28 cellular contexts compared by ENCODE assay signal in genomic region chr19:4316940-4317339, GRCh38. TPM values are rescaled to one million over a fixed set of nuclear protein-coding genes. Genes with fewer than 3 reads are reported as not detected.
"Had no signal": no experiment of that assay in that cellular context is flagged by ENCODE, and none has a peak within 500 bp of the region (broad histone marks: within the 10 kb centered on the region; RNA-seq: fewer than 3 reads in every experiment).

No MANE protein-coding gene starts in this region.

- FAIRE-seq: endothelial cell of umbilical vein had no signal

- H3K27me3 ChIP-seq: ovary, suprapubic skin had no signal

- DNase-seq: effector CD4-positive, alpha-beta T cell; endodermal cell; gastrocnemius medialis; heart right ventricle; hypothalamus; islet precursor cell; mammary epithelial cell; natural killer cell; ovary; right cardiac atrium; stimulated activated CD4-positive, alpha-beta T cell treated with anti-CD3 and anti-CD28 coated beads, Interleukin-4, amount 100 ng/mL, for 1 hour; stimulated activated CD8-positive, alpha-beta memory T cell treated with anti-CD3 and anti-CD28 coated beads, Interleukin-4, amount 100 ng/mL, for 48 hours; stimulated activated naive CD8-positive, alpha-beta T cell treated with anti-CD3 and anti-CD28 coated beads, Interleukin-15, Interleukin-2, amounts not matched to agents 100 U/mL and 50 U/mL, for 24 hours; tibial artery had no signal

- H3K4me1 ChIP-seq: gastrocnemius medialis, tibial artery had no signal

- ATAC-seq: gastrocnemius medialis; heart right ventricle; left lobe of liver; natural killer cell; right cardiac atrium; stimulated activated effector memory CD8-positive, alpha-beta T cell treated with anti-CD3 and anti-CD28 coated beads, Interleukin-12 subunit alpha, Interleukin-12 subunit beta, amount 100 ng/mL, for 72 hours; stimulated activated naive CD8-positive, alpha-beta T cell treated with anti-CD3 and anti-CD28 coated beads, Interleukin-15, Interleukin-2, amounts not matched to agents 100 U/mL and 50 U/mL, for 24 hours had no signal

- H3K4me1 Mint-ChIP-seq: endodermal cell, natural killer cell, neural crest cell had no signal

- H3K36me3 ChIP-seq: gastrocnemius medialis, heart right ventricle, ovary, suprapubic skin, tibial artery had no signal

- H3K4me3 ChIP-seq: coronary artery, gastrocnemius medialis, heart right ventricle, ovary, smooth muscle cell, suprapubic skin, tibial artery had no signal

- H3K4me3 Mint-ChIP-seq: endodermal cell; natural killer cell; neural crest cell; stimulated activated effector memory CD8-positive, alpha-beta T cell treated with anti-CD3 and anti-CD28 coated beads, Interleukin-12 subunit alpha, Interleukin-12 subunit beta, amount 100 ng/mL, for 72 hours had no signal

- H3K4me2 ChIP-seq: smooth muscle cell had no signal

- H3K27ac Mint-ChIP-seq: endodermal cell; natural killer cell; stimulated activated effector memory CD8-positive, alpha-beta T cell treated with anti-CD3 and anti-CD28 coated beads, Interleukin-12 subunit alpha, Interleukin-12 subunit beta, amount 100 ng/mL, for 72 hours had no signal

- H3K27ac ChIP-seq: coronary artery, gastrocnemius medialis, heart right ventricle, ovary, suprapubic skin, tibial artery had no signal

- H3K9me3 ChIP-seq: gastrocnemius medialis, ovary, suprapubic skin had no signal

- H3K36me3 Mint-ChIP-seq: natural killer cell had no signal

RNA-seq across cellular contexts. Expression of gene FSD1, which starts 12.5 kb away (rescaled TPM):
- total RNA-seq: gastrocnemius medialis, posterior vena cava, right cardiac atrium, suprapubic skin, ureter had no signal
- polyA plus RNA-seq: right cardiac atrium had no signal

RNA-seq across cellular contexts. Expression of gene TMIGD2, which starts 14.8 kb away (rescaled TPM):
- total RNA-seq: dermis microvascular lymphatic vessel endothelial cell, endothelial cell of umbilical vein, fibroblast of lung, gastrocnemius medialis, lower leg skin, mammary epithelial cell, myocyte, neural crest cell, right cardiac atrium, smooth muscle cell, suprapubic skin had no signal
- polyA plus RNA-seq: endothelial cell of umbilical vein, fibroblast of lung, mammary epithelial cell, smooth muscle cell had no signal

RNA-seq across cellular contexts. Expression of gene SHD, which starts 37.9 kb away (rescaled TPM):
- total RNA-seq: dermis microvascular lymphatic vessel endothelial cell, endothelial cell of umbilical vein, fibroblast of lung, lower leg skin, mammary epithelial cell, mucosa of gallbladder, posterior vena cava, smooth muscle cell, suprapubic skin, ureter had no signal
- polyA plus RNA-seq: endothelial cell of umbilical vein, fibroblast of lung, mammary epithelial cell, smooth muscle cell had no signal
